10 cellular contexts compared by ENCODE assay signal in the genomic region with DNA sequence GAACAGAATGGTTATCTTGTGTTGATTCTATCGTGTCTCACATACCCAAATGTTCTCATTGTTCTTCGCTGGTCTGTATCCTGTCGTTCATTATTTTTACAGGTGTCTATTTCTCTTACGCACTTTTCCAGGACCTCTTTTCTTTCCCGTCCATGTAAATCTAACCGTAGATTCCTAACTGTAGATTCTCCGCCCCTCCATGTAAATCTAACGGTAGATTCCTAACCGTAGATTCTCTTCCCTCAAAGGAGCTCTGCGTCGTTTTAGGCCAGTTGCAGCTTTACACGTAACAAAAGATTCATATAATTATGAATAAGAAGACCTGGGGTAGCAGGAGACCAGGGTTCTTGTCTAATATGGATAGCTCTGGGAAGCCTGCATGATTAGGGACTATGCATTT. TPM values are rescaled to one million over a fixed set of nuclear protein-coding genes. Genes with fewer than 3 reads are reported as not detected.
"Had no signal": no experiment of that assay in that cellular context is flagged by ENCODE, and none has a peak within 500 bp of the region (broad histone marks: within the 10 kb centered on the region; RNA-seq: fewer than 3 reads in every experiment).

No MANE protein-coding gene starts in this region.

- H3K27ac Mint-ChIP-seq: HFFc6 had no signal

- H3K4me3 Mint-ChIP-seq: HFFc6 had no signal

- H3K27ac ChIP-seq: GM23248 had no signal

- H3K4me1 ChIP-seq: HAP-1 had no signal

- H3K4me3 ChIP-seq: GM23248, HAP-1 had no signal

- H3K36me3 ChIP-seq: HAP-1 had no signal

- H3K9ac ChIP-seq: GM23248 had no signal

- FAIRE-seq: HTR-8/SVneo had no signal

- ATAC-seq: HCT116 had no signal

- H2AFZ ChIP-seq: GM23248 had no signal

- DNase-seq: GM23248, GOT3, H7, HFFc6, IMR-90, KBM-7 had no signal

RNA-seq across cellular contexts. Expression of a gene that starts 9.7 kb away (rescaled TPM):
- total RNA-seq: HT-29 had no signal
